ENCODE assay signal across 22 cellular contexts in the genomic region with DNA sequence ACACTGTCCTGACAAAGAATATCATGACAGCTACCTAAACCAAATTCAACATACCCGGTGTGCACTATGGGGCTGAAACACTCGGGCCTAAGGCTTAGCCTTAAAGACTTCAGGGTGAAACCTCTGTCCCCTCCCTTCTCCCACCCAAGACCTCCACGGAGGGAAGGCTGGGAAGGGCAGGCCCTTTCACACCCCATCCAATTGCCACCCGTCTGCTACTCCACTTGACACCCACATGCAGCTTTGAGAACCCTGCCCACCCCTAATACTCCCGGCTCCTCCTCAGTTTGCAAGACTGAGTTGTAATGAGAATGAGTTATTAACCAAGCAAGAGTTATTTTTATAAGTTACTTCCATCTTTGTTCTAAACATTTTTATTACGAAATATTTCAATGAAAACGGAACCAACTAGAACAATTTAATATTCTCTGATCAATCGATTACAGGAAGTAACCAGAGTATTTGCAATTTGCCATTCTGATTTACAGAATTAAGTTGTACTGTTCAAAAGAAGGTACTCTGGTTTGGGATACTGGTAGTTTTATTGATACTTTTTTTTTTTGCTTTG. TPM values are rescaled to one million over a fixed set of nuclear protein-coding genes. Genes with fewer than 3 reads are reported as not detected.
DNase-seq lines count a peak whose midpoint lies in the region; ATAC-seq and TF ChIP-seq lines count a peak whose summit lies in the region.
"Had no signal": no experiment of that assay in that cellular context is flagged by ENCODE, and none has a peak within 500 bp of the region (broad histone marks: within the 10 kb centered on the region; RNA-seq: fewer than 3 reads in every experiment).

No MANE protein-coding gene starts in this region.

- intact Hi-C loops in naive thymus-derived CD4-positive, alpha-beta T cell (cut with micrococcal nuclease), result loop anchor here in 1 of 2 donors (10.0 kb wide), 1 partner anchor 323 kb away; a partner anchor contains a TSS
- intact Hi-C loops in Calu3 (cut with micrococcal nuclease; ENCODE audit: unreplicated experiment), result loop anchor here (5.0 kb wide), 1 partner anchor 75 kb away; no protein-coding TSS in a partner anchor

- no peak overlapping the region for H3K27ac ChIP-seq in RWPE2 (ENCODE audit: poor library complexity, severe bottlenecking)
- no peak overlapping the region for H3K27ac ChIP-seq in naive thymus-derived CD4-positive, alpha-beta T cell (ENCODE audit: low read depth, low read length)
- H3K27ac ChIP-seq: gastrocnemius medialis, pancreas, tibial artery had no signal

- no peak overlapping the region for H3K4me3 ChIP-seq in RWPE2 (ENCODE audit: severe bottlenecking)
- H3K4me3 ChIP-seq in naive thymus-derived CD4-positive, alpha-beta T cell (ENCODE audit: low read length), result no peak overlapping the region
- H3K4me3 ChIP-seq: gastrocnemius medialis, lung, pancreas, tibial artery had no signal

- no TSS peak for BruUV-seq in Calu3 (replicated peaks; lab: Mats Ljungman, UMichigan)

- H3K27ac Mint-ChIP-seq in stimulated activated naive CD8-positive, alpha-beta T cell treated with anti-CD3 and anti-CD28 coated beads, Interleukin-15, Interleukin-2, amounts not matched to agents 100 ng/mL and 50 ng/mL, for 24 hours, result no peak overlapping the region
- H3K27ac Mint-ChIP-seq in naive thymus-derived CD4-positive, alpha-beta T cell, result peak overlapping the region in 6 of 9 donors; percentile 13 to 68 (median 38)
- no peak overlapping the region for H3K27ac Mint-ChIP-seq in Calu3 (ENCODE audit: unreplicated experiment)

- ATAC-seq in stimulated activated naive CD8-positive, alpha-beta T cell treated with anti-CD3 and anti-CD28 coated beads, Interleukin-15, Interleukin-2, amounts not matched to agents 100 U/mL and 50 U/mL, for 24 hours, result no peak
- no peak for ATAC-seq in RWPE2 (ENCODE audit: low read depth)
- no peak for ATAC-seq in naive thymus-derived CD4-positive, alpha-beta T cell
- ATAC-seq: esophagus mucosa, gastrocnemius medialis, pancreas had no signal

- CTCF ChIA-PET in naive thymus-derived CD4-positive, alpha-beta T cell (lab: Charles Lee), result interaction anchor here (1.1 to 1.2 kb wide), 2 partner anchors 21 to 74 kb away, joined by 3 read pairs; no protein-coding TSS in a partner anchor
- CTCF ChIA-PET in Calu3 (lab: Charles Lee), result interaction anchor here (1.6 kb wide), 1 partner anchor 29 kb away, joined by 3 read pairs; no protein-coding TSS in a partner anchor

- peak overlapping the region; percentile 82 for H3K4me3 Mint-ChIP-seq in stimulated activated naive CD8-positive, alpha-beta T cell treated with anti-CD3 and anti-CD28 coated beads, Interleukin-15, Interleukin-2, amounts not matched to agents 100 ng/mL and 50 ng/mL, for 24 hours
- peak overlapping the region in 6 of 10 donors; percentile 33 to 89 (median 63) for H3K4me3 Mint-ChIP-seq in naive thymus-derived CD4-positive, alpha-beta T cell
- H3K4me3 Mint-ChIP-seq in Calu3 (ENCODE audit: low read depth, unreplicated experiment), result no peak overlapping the region

- peaks cover 28% of the 10 kb centered on the region for H3K36me3 ChIP-seq in RWPE2 (ENCODE audit: low read depth)
- no peaks in the 10 kb centered on the region for H3K36me3 ChIP-seq in naive thymus-derived CD4-positive, alpha-beta T cell (ENCODE audit: control insufficient read depth in 2 of 3, insufficient read depth in 3 of 3, low read length in 3 of 3)
- H3K36me3 ChIP-seq: gastrocnemius medialis, pancreas, tibial artery had no signal

- no peak for TF ChIP-seq CTCF in RWPE2 (IDR thresholded peaks at IDR 0.05; ENCODE audit: poor library complexity, severe bottlenecking)
- TF ChIP-seq CTCF in Calu3 (IDR thresholded peaks at IDR 0.05; ENCODE audit: unreplicated experiment), result no peak

- DNase-seq in stimulated activated naive CD8-positive, alpha-beta T cell treated with anti-CD3 and anti-CD28 coated beads, Interleukin-15, Interleukin-2, amounts not matched to agents 100 U/mL and 50 U/mL, for 24 hours, result no peak
- DNase-seq in RWPE2 (ENCODE audit: low spot score) (peak; percentile 64), NCI-H1436 (lab: John Stamatoyannopoulos, UW) (no peak), Calu3 (no peak), NCI-H510A (lab: John Stamatoyannopoulos, UW) (no peak)
- DNase-seq in naive thymus-derived CD4-positive, alpha-beta T cell, result no peak
- no peak for DNase-seq in activated CD8-positive, alpha-beta memory T cell treated with anti-CD3 and anti-CD28 coated beads for 24 hours
- DNase-seq: activated CD4-positive, alpha-beta T cell treated with anti-CD3 and anti-CD28 coated beads for 4 hours; activated CD8-positive, alpha-beta memory T cell treated with anti-CD3 and anti-CD28 coated beads, Interleukin-2, amount 50 U/mL, for 4 hours; activated naive CD4-positive, alpha-beta T cell treated with Interleukin-2 at 50 U/mL for 16 hours; aorta; cerebellar nuclear complex; effector CD8-positive, alpha-beta T cell; EL; gastrocnemius medialis; NCI-H524; pancreas; stimulated activated naive CD4-positive, alpha-beta T cell; tibial artery had no signal

- H3K9me3 ChIP-seq in RWPE2 (ENCODE audit: severe bottlenecking), result no peaks in the 10 kb centered on the region
- H3K9me3 ChIP-seq in naive thymus-derived CD4-positive, alpha-beta T cell (ENCODE audit: control insufficient read depth in 2 of 3, low read length in 3 of 3), result no peaks in the 10 kb centered on the region
- H3K9me3 ChIP-seq: gastrocnemius medialis, pancreas, tibial artery had no signal

- H3K4me1 Mint-ChIP-seq in stimulated activated naive CD8-positive, alpha-beta T cell treated with anti-CD3 and anti-CD28 coated beads, Interleukin-15, Interleukin-2, amounts not matched to agents 100 ng/mL and 50 ng/mL, for 24 hours (ENCODE audit: low read depth), result peaks cover 53% of the 10 kb centered on the region
- peaks cover 23 to 66% (median 61%) of the 10 kb centered on the region in 7 donors for H3K4me1 Mint-ChIP-seq in naive thymus-derived CD4-positive, alpha-beta T cell
- peaks cover 51% of the 10 kb centered on the region for H3K4me1 Mint-ChIP-seq in Calu3 (ENCODE audit: low read depth, unreplicated experiment)

- H3K27me3 Mint-ChIP-seq in stimulated activated naive CD8-positive, alpha-beta T cell treated with anti-CD3 and anti-CD28 coated beads, Interleukin-15, Interleukin-2, amounts not matched to agents 100 ng/mL and 50 ng/mL, for 24 hours, result no peaks in the 10 kb centered on the region
- H3K27me3 Mint-ChIP-seq in naive thymus-derived CD4-positive, alpha-beta T cell, result no peaks in the 10 kb centered on the region
- no peaks in the 10 kb centered on the region for H3K27me3 Mint-ChIP-seq in Calu3 (ENCODE audit: unreplicated experiment)

- POLR2A ChIA-PET in naive thymus-derived CD4-positive, alpha-beta T cell (lab: Charles Lee), result interaction anchor here (0.7 to 1.8 kb wide), 3 partner anchors 59 to 79 kb away, joined by 3 to 9 read pairs (median 3); a partner anchor contains a TSS

- H3K36me3 Mint-ChIP-seq in stimulated activated naive CD8-positive, alpha-beta T cell treated with anti-CD3 and anti-CD28 coated beads, Interleukin-15, Interleukin-2, amounts not matched to agents 100 ng/mL and 50 ng/mL, for 24 hours (ENCODE audit: low read depth), result peaks cover 15% of the 10 kb centered on the region
- peaks cover 0 to 12% (median 1%) of the 10 kb centered on the region in 5 donors for H3K36me3 Mint-ChIP-seq in naive thymus-derived CD4-positive, alpha-beta T cell
- H3K36me3 Mint-ChIP-seq in Calu3 (ENCODE audit: insufficient read depth, unreplicated experiment), result peaks cover 50% of the 10 kb centered on the region

- H3K9me3 Mint-ChIP-seq in stimulated activated naive CD8-positive, alpha-beta T cell treated with anti-CD3 and anti-CD28 coated beads, Interleukin-15, Interleukin-2, amounts not matched to agents 100 ng/mL and 50 ng/mL, for 24 hours, result no peaks in the 10 kb centered on the region
- H3K9me3 Mint-ChIP-seq in naive thymus-derived CD4-positive, alpha-beta T cell, result peaks cover 0 to 7% (median 0%) of the 10 kb centered on the region in 11 donors
- H3K9me3 Mint-ChIP-seq in Calu3 (ENCODE audit: low read depth, unreplicated experiment), result no peaks in the 10 kb centered on the region

- H3K27me3 ChIP-seq in RWPE2 (ENCODE audit: insufficient read depth, poor library complexity, severe bottlenecking), result no peaks in the 10 kb centered on the region
- H3K27me3 ChIP-seq in naive thymus-derived CD4-positive, alpha-beta T cell (ENCODE audit: control insufficient read depth in 2 of 2, insufficient read depth in 2 of 2, low read length in 2 of 2), result no peaks in the 10 kb centered on the region
- H3K27me3 ChIP-seq: gastrocnemius medialis, pancreas, tibial artery had no signal

- peaks cover 4% of the 10 kb centered on the region for H3K4me1 ChIP-seq in RWPE2 (ENCODE audit: insufficient read depth, poor library complexity, severe bottlenecking)
- H3K4me1 ChIP-seq in naive thymus-derived CD4-positive, alpha-beta T cell (ENCODE audit: control insufficient read depth in 2 of 2, insufficient read depth in 2 of 2, low read length in 2 of 2), result peaks cover 12 to 17% of the 10 kb centered on the region in 2 donors

RNA-seq across cellular contexts. Expression of a gene that starts 3.7 kb away (rescaled TPM):
- total RNA-seq in naive thymus-derived CD4-positive, alpha-beta T cell, result 10 to 100 TPM; 19.8 to 43.7 (median 23.7) TPM
- polyA plus RNA-seq in naive thymus-derived CD4-positive, alpha-beta T cell, result 1 to 10 TPM in 1 of 2 donors, under 1 TPM in 1; 0.74 to 2.3 TPM
- total RNA-seq in Calu3 (2022), result 64.3 and 65.2 TPM in 2 replicates

Comparison
In these comparisons a context has a peak if more than half of its experiments do, and no peak if none do; other contexts are left out.
1. H3K27ac Mint-ChIP-seq: peak in naive thymus-derived CD4-positive, alpha-beta T cell (6 of 9); none in stimulated activated naive CD8-positive, alpha-beta T cell treated with anti-CD3 and anti-CD28 coated beads, Interleukin-15, Interleukin-2, amounts not matched to agents 100 ng/mL and 50 ng/mL, for 24 hours (single experiment) and Calu3 (single experiment).